Comparison of ENCODE assay signal across 23 cellular contexts in genomic region chr5:159215886-159216285, GRCh38.
"Had no signal": no experiment of that assay in that cellular context is flagged by ENCODE, and none has a peak within 500 bp of the region (broad histone marks: within the 10 kb centered on the region; RNA-seq: fewer than 3 reads in every experiment).

No MANE protein-coding gene starts in this region.

- H3K4me1 ChIP-seq: sigmoid colon, vagina had no signal

- H3K27me3 ChIP-seq: heart right ventricle, ovary, sigmoid colon, vagina had no signal

- DNase-seq: activated CD4-positive, alpha-beta memory T cell treated with anti-CD3 and anti-CD28 coated beads for 36 hours; activated CD4-positive, alpha-beta T cell treated with anti-CD3 and anti-CD28 coated beads for 48 hours; activated CD8-positive, alpha-beta memory T cell treated with anti-CD3 and anti-CD28 coated beads, Interleukin-2, amount 50 U/mL, for 4 hours; activated naive CD8-positive, alpha-beta T cell treated with anti-CD3 and anti-CD28 coated beads, Interleukin-2, amount 50 U/mL, for 24 hours; activated T-cell treated with anti-CD3 and anti-CD28 coated beads, Interleukin-2, amount 50 U/mL, for 24 hours; amygdala; dermis blood vessel endothelial cell; effector CD4-positive, alpha-beta T cell; foreskin melanocyte; heart right ventricle; kidney glomerular epithelial cell; ovary; sigmoid colon; small intestine; stimulated activated CD4-positive, alpha-beta T cell treated with anti-CD3 and anti-CD28 coated beads, Interleukin-4, amount 100 ng/mL, for 24 hours; SW 1271; T-helper 9 cell had no signal

- H3K36me3 ChIP-seq: heart right ventricle, ovary, sigmoid colon, thoracic aorta, vagina had no signal

- H3K4me3 ChIP-seq: heart right ventricle, lung, ovary, sigmoid colon, thoracic aorta, vagina had no signal

- H3K27ac ChIP-seq: heart right ventricle, ovary, sigmoid colon, thoracic aorta, vagina, VCaP had no signal

- ATAC-seq: activated naive CD8-positive, alpha-beta T cell treated with anti-CD3 and anti-CD28 coated beads, Interleukin-2, amount 50 U/mL, for 24 hours; heart right ventricle; left lobe of liver; stimulated activated effector memory CD8-positive, alpha-beta T cell treated with anti-CD3 and anti-CD28 coated beads, Interleukin-12 subunit alpha, Interleukin-12 subunit beta, amount 100 ng/mL, for 72 hours had no signal

- H3K9me3 ChIP-seq: heart right ventricle, ovary, sigmoid colon, thoracic aorta, vagina had no signal
